Comparison of ENCODE assay signal across 37 cellular contexts in the genomic region with DNA sequence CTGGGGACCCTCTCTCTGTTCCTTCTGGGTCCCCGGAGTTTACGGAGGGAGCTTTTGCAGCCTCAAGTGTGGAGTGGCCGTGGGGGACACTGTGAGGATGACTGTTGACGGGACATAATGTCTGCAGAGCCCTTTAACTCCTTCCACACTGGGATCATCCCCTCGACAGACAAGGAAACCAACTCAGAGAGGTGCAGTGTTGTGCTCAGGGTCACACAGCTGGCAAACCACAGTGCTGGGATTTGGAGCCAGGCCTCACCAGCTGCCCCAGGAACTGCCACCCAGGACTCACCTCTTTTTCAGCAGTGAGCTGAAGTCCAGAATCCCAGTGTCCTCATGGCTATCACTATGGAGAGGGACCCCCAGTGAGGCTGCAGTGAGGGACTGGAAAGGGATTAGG. TPM values are rescaled to one million over a fixed set of nuclear protein-coding genes. Genes with fewer than 3 reads are reported as not detected.
"Had no signal": no experiment of that assay in that cellular context is flagged by ENCODE, and none has a peak within 500 bp of the region (broad histone marks: within the 10 kb centered on the region; RNA-seq: fewer than 3 reads in every experiment).

No MANE protein-coding gene starts in this region.

- ATAC-seq: esophagus mucosa; gastrocnemius medialis; left colon; mucosa of descending colon; natural killer cell treated with Interleukin-12 subunit alpha and Interleukin-12 subunit beta and Interleukin-15 and Interleukin-18, amount 100 ng/mL, for 72 hours; psoas muscle; sciatic nerve; stimulated activated naive CD8-positive, alpha-beta T cell treated with anti-CD3 and anti-CD28 coated beads, Interleukin-15, amount 100 ng/mL, for 72 hours; upper lobe of right lung had no signal

- DNase-seq: colonic mucosa; effector CD8-positive, alpha-beta T cell; endodermal cell; foreskin fibroblast; gastrocnemius medialis; head of caudate nucleus; hippocampal formation; left colon; mesenchymal stem cell; mucosa of descending colon; naive B cell; ovary; posterior cingulate gyrus; psoas muscle; stimulated activated CD4-positive, alpha-beta T cell treated with anti-CD3 and anti-CD28 coated beads, Interleukin-12 subunit alpha, Interleukin-12 subunit beta, amount 100 ng/mL, for 4 hours; stimulated activated CD4-positive, alpha-beta T cell treated with anti-CD3 and anti-CD28 coated beads, Interleukin-1b, Interleukin-23, amount 100 ng/mL, for 48 hours; stimulated activated CD4-positive, alpha-beta T cell treated with anti-CD3 and anti-CD28 coated beads, Interleukin-4, amount 100 ng/mL, for 1 hour; stimulated activated CD8-positive, alpha-beta memory T cell treated with anti-CD3 and anti-CD28 coated beads, Interleukin-4, amount 100 ng/mL, for 48 hours; stimulated activated naive CD4-positive, alpha-beta T cell; stimulated activated naive CD8-positive, alpha-beta T cell treated with anti-CD3 and anti-CD28 coated beads, Interleukin-15, amount 100 ng/mL, for 72 hours; transverse colon; upper lobe of right lung had no signal

- H3K36me3 ChIP-seq: colonic mucosa, gastrocnemius medialis, ovary, suprapubic skin, transverse colon, upper lobe of right lung, vagina had no signal

- H3K27me3 ChIP-seq: colonic mucosa, gastrocnemius medialis, ovary, suprapubic skin, transverse colon, upper lobe of right lung, vagina had no signal

- H3K27ac ChIP-seq: colonic mucosa, epithelial cell of prostate, gastrocnemius medialis, ovary, psoas muscle, suprapubic skin, transverse colon, upper lobe of right lung, vagina had no signal

- H3K4me3 ChIP-seq: colonic mucosa, gastrocnemius medialis, mucosa of descending colon, ovary, psoas muscle, smooth muscle cell, suprapubic skin, transverse colon, upper lobe of right lung, vagina had no signal

- H3K9me3 ChIP-seq: colonic mucosa, gastrocnemius medialis, mucosa of descending colon, ovary, psoas muscle, suprapubic skin, transverse colon, upper lobe of right lung, vagina had no signal

- H3K4me2 ChIP-seq: smooth muscle cell had no signal

- H3K4me1 ChIP-seq: colonic mucosa, gastrocnemius medialis, psoas muscle, suprapubic skin, transverse colon, upper lobe of right lung, vagina had no signal

- FAIRE-seq: islet of Langerhans had no signal

RNA-seq across cellular contexts. Expression of gene MYBPC3, which starts 5.4 kb away (rescaled TPM):
- total RNA-seq: chondrocyte; esophagus mucosa; glomerular endothelial cell; kidney epithelial cell; left colon; lung microvascular endothelial cell; mesothelial cell of epicardium; natural killer cell treated with Interleukin-12 subunit alpha and Interleukin-12 subunit beta and Interleukin-15 and Interleukin-18, amount 100 ng/mL, for 72 hours; neural crest cell; renal cortical epithelial cell; smooth muscle cell; transverse colon; vagina had no signal

RNA-seq across cellular contexts. Expression of gene SPI1, which starts 31.2 kb away (rescaled TPM):
- total RNA-seq: chondrocyte, endodermal cell, glomerular endothelial cell, kidney epithelial cell, lung microvascular endothelial cell, mesothelial cell of epicardium, neural crest cell, renal cortical epithelial cell, smooth muscle cell had no signal
- polyA plus RNA-seq: smooth muscle cell had no signal
